Comparison of ENCODE assay signal across 10 cellular contexts in the genomic region with DNA sequence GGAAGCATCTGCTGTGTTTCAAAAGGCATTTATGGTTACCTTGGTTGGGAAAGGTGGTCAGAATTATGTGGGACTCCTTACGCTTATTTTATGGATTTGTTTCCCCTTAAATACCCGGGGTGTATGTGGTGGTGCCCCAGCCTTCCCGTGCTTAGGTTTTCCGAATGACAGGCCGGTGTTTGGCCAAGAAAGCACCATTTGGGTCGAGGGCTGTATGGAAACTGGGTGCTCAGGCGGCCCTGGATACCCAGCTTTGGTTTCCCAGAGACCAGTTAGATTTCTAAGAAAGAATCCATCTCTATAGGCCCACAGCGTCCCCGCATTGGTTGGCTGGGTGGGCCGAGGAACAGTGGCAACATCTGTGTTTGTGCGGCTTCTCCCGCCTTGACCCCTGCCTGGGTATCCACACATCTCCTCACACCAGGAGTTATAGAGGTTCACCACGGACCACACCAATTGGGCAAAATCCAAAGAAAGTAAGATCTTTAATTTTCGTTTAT. TPM values are rescaled to one million over a fixed set of nuclear protein-coding genes. Genes with fewer than 3 reads are reported as not detected.
DNase-seq lines count a peak whose midpoint lies in the region; ATAC-seq and TF ChIP-seq lines count a peak whose summit lies in the region.
"Had no signal": no experiment of that assay in that cellular context is flagged by ENCODE, and none has a peak within 500 bp of the region (broad histone marks: within the 10 kb centered on the region; RNA-seq: fewer than 3 reads in every experiment).

No MANE protein-coding gene starts in this region.

- 0 out of 2 replicates have a peak, but pooled peaks cover 3% of the 10 kb centered on the region for H3K9me2 ChIP-seq in PC-3 (replicated peaks; ENCODE audit: low read length)

- peak overlapping the region; percentile 69; the same call in 1 of the 2 replicates for H3K9ac ChIP-seq in BLaER1
- H3K9ac ChIP-seq in PC-3 (ENCODE audit: low read length), result peak overlapping the region; percentile 77

- H2AFZ ChIP-seq in PC-3 (ENCODE audit: low read length), result peak overlapping the region; percentile 86
- peak overlapping the region; percentile 93 for H2AFZ ChIP-seq in osteoblast (ENCODE audit: low read length)

- POLR2A ChIA-PET in PC-3 (lab: Charles Lee; ENCODE audit: unreplicated experiment), result no interaction called here

- H3K27ac ChIP-seq in BLaER1 (no peak overlapping the region), PC-3 (ENCODE audit: low read length) (no peak overlapping the region), esophagus squamous epithelium (peak overlapping the region in 3 of 4 donors; percentile 82 to 90 (median 82)), osteoblast (ENCODE audit: low read depth, low read length) (no peak overlapping the region)

- TF ChIP-seq CTCF in PC-3 (conservative IDR thresholded peaks at IDR 0.05; ENCODE audit: low read depth, low read length), result no peak
- no peak for TF ChIP-seq CTCF in esophagus squamous epithelium (IDR thresholded peaks at IDR 0.05)
- no peak for TF ChIP-seq CTCF in osteoblast (IDR thresholded peaks at IDR 0.05; ENCODE audit: extremely low read depth, low read depth, low read length)

- H3K4me2 ChIP-seq in BLaER1, result peak overlapping the region; percentile 99
- H3K4me2 ChIP-seq in PC-3 (ENCODE audit: low read length), result peak overlapping the region; percentile 87
- H3K4me2 ChIP-seq in osteoblast (ENCODE audit: insufficient read depth, low read length), result peak overlapping the region; percentile 90

- H3K79me2 ChIP-seq in PC-3 (ENCODE audit: low read length) (peaks cover 58% of the 10 kb centered on the region), osteoblast (ENCODE audit: insufficient read depth, low read length) (peaks cover 57% of the 10 kb centered on the region)

- no peak for TF ChIP-seq POLR2A in esophagus squamous epithelium (IDR thresholded peaks at IDR 0.05)

- intact Hi-C loops in PC-3 (cut with micrococcal nuclease) (loop anchor here (10.0 kb wide), 1 partner anchor 68 kb away; no protein-coding TSS in a partner anchor), esophagus squamous epithelium (cut with DNase I) (no loop called here)

- H3K4me3 ChIP-seq in BLaER1 (peak overlapping the region; percentile 78), PC-3 (ENCODE audit: low read length) (peak overlapping the region; percentile 96), esophagus squamous epithelium (peak overlapping the region; percentile 49 to 85 (median 75)), osteoblast (ENCODE audit: insufficient read depth, low read length) (peak overlapping the region; percentile 83)

- 63 to 68% methylated on average over 10 of the region's 14 CpGs for WGBS in esophagus squamous epithelium, 2 donors

- CTCF ChIA-PET in PC-3 (lab: Charles Lee), result no interaction called here

- H3K36me3 ChIP-seq in BLaER1 (no peaks in the 10 kb centered on the region), PC-3 (ENCODE audit: low read depth, low read length) (no peaks in the 10 kb centered on the region), esophagus squamous epithelium (no peaks in the 10 kb centered on the region), osteoblast (ENCODE audit: insufficient read depth, low read length) (no peaks in the 10 kb centered on the region)

- DNase-seq in PC-3 (no peak), esophagus squamous epithelium (lab: John Stamatoyannopoulos, UW) (no peak), osteoblast (ENCODE audit: insufficient read length, low spot score, missing footprints) (no peak), dermis blood vessel endothelial cell (no peak), amniotic stem cell (lab: John Stamatoyannopoulos, UW) (no peak), NCI-H1930 (lab: John Stamatoyannopoulos, UW) (no peak)
- DNase-seq: activated CD4-positive, alpha-beta memory T cell treated with anti-CD3 and anti-CD28 coated beads for 36 hours; NCI-H446 had no signal

- H3F3A ChIP-seq in PC-3 (ENCODE audit: low read length, unreplicated experiment), result no peaks in the 10 kb centered on the region

- H3K27me3 ChIP-seq in BLaER1, result peaks cover 12% of the 10 kb centered on the region; the same call in 1 of the 2 replicates
- no peaks in the 10 kb centered on the region for H3K27me3 ChIP-seq in PC-3 (ENCODE audit: low read length)
- peaks cover 0 to 9% (median 0%) of the 10 kb centered on the region in 4 donors for H3K27me3 ChIP-seq in esophagus squamous epithelium
- no peaks in the 10 kb centered on the region for H3K27me3 ChIP-seq in osteoblast (ENCODE audit: insufficient read depth, low read length)

- H4K20me1 ChIP-seq in BLaER1 (no peaks in the 10 kb centered on the region), PC-3 (ENCODE audit: low read length) (no peaks in the 10 kb centered on the region), osteoblast (ENCODE audit: insufficient read depth, low read length) (peaks cover 2% of the 10 kb centered on the region)

- ATAC-seq in PC-3 (no peak), HG03460 (IDR thresholded peaks at IDR 0.05; ENCODE audit: unreplicated experiment) (no peak)

- BruUV-seq in PC-3 (replicated peaks; lab: Mats Ljungman, UMichigan), result TSS peak; percentile 51

- H3K4me1 ChIP-seq in BLaER1 (peaks cover 5% of the 10 kb centered on the region), PC-3 (ENCODE audit: insufficient read depth, low read length) (peaks cover 30% of the 10 kb centered on the region), esophagus squamous epithelium (peaks cover 7 to 35% (median 10%) of the 10 kb centered on the region in 3 donors), osteoblast (ENCODE audit: insufficient read depth, low read length) (no peaks in the 10 kb centered on the region)

- no peaks in the 10 kb centered on the region for H3K9me3 ChIP-seq in BLaER1
- H3K9me3 ChIP-seq in PC-3 (ENCODE audit: low read length), result no peaks in the 10 kb centered on the region
- H3K9me3 ChIP-seq in esophagus squamous epithelium, result no peaks in the 10 kb centered on the region
- no peaks in the 10 kb centered on the region for H3K9me3 ChIP-seq in osteoblast (ENCODE audit: low read depth, low read length)

RNA-seq across cellular contexts. Expression of gene ARHGEF28, which starts 0.9 kb away (rescaled TPM):
- total RNA-seq in PC-3 (2014; rRNA removed), result 24.2 and 25.7 TPM in 2 replicates
- 10 to 100 TPM in 3 of 4 donors, 1 to 10 TPM in 1; 9.2 to 34.3 (median 12.7) TPM for total RNA-seq in esophagus squamous epithelium
- 56.9 and 64.4 TPM in 2 replicates for total RNA-seq in osteoblast
- 115 and 151 TPM in 2 replicates for total RNA-seq in dermis blood vessel endothelial cell

Comparison
In these comparisons a context has a peak if more than half of its experiments do, and no peak if none do; other contexts are left out.
1. H3K27ac ChIP-seq: peak in esophagus squamous epithelium (3 of 4); none in BLaER1 (single experiment), PC-3 (single experiment) and osteoblast (single experiment).
2. Peak in every context shown above with its lines, with median percentiles within 50 percentile points of each other: H3K4me2 ChIP-seq and H3K4me3 ChIP-seq.